Comparison of ENCODE assay signal across 7 cellular contexts in genomic region chr17:7885357-7886226, GRCh38. TPM values are rescaled to one million over a fixed set of nuclear protein-coding genes. Genes with fewer than 3 reads are reported as not detected.
DNase-seq lines count a peak whose midpoint lies in the region; ATAC-seq, FAIRE-seq and TF ChIP-seq lines count a peak whose summit lies in the region.

No MANE protein-coding gene starts in this region.

- peak; percentile 53; the same call in 1 of the 2 replicates for TF ChIP-seq POLR2A in GM12892 (IDR thresholded peaks at IDR 0.05; ENCODE audit: low read depth, low read length)

- H2AFZ ChIP-seq in mammary epithelial cell (ENCODE audit: low read depth, low read length) = peak overlapping the region; percentile 87
- no peak overlapping the region for H2AFZ ChIP-seq in keratinocyte (ENCODE audit: control insufficient read depth, low read length)

- TF ChIP-seq CTCF in mammary epithelial cell (conservative IDR thresholded peaks at IDR 0.05 in 1 of 2, IDR thresholded peaks at IDR 0.05 in 1 of 2; ENCODE audit: extremely low read depth in 1 of 2, insufficient read depth in 1 of 2, low read depth in 1 of 2, low read length in 2 of 2) (no peak), keratinocyte (optimal IDR thresholded peaks at IDR 0.05 in 1 of 3, IDR thresholded peaks at IDR 0.05 in 1 of 3, conservative IDR thresholded peaks at IDR 0.05 in 1 of 3; ENCODE audit: extremely low read depth in 1 of 3, insufficient read depth in 2 of 3, low read length in 3 of 3) (peak in 1 of 3 experiments; percentile 18)

- H3K79me2 ChIP-seq in mammary epithelial cell (ENCODE audit: insufficient read depth, low read length) = peaks cover 40% of the 10 kb centered on the region
- H3K79me2 ChIP-seq in keratinocyte (ENCODE audit: control insufficient read depth, insufficient read depth, low read length) = peaks cover 18% of the 10 kb centered on the region

- H4K20me1 ChIP-seq in mammary epithelial cell (ENCODE audit: insufficient read depth, low read length) = no peaks in the 10 kb centered on the region
- no peaks in the 10 kb centered on the region for H4K20me1 ChIP-seq in keratinocyte (ENCODE audit: control insufficient read depth, extremely low read depth, insufficient read depth, low read length)

- dilution Hi-C loops in mammary epithelial cell (cut with HindIII; ENCODE audit: low sequenced_read_pairs) = no loop called here
- dilution Hi-C loops in keratinocyte (cut with MboI; ENCODE audit: extremely low pct_ligation_motif_present, low sequenced_read_pairs) = no loop called here

- CTCF ChIA-PET in mammary epithelial cell (lab: Charles Lee; ENCODE audit: low non-redundant PET) = interaction anchor here (0.6 kb wide), 2 partner anchors 296 to 589 kb away, joined by 4 to 6 read pairs; no protein-coding TSS in a partner anchor

- no TSS peak for BruUV-seq in mammary epithelial cell (replicated peaks; lab: Mats Ljungman, UMichigan)

- DNase-seq in GM12892 (ENCODE audit: insufficient read length) (peak; percentile 50), T-helper 9 cell (peak; percentile 26), mammary epithelial cell (peak; percentile 16), keratinocyte (ENCODE audit: low read depth, low spot score) (no peak)
- DNase-seq in stimulated activated CD4-positive, alpha-beta T cell treated with anti-CD3 and anti-CD28 coated beads, Interleukin-2, amount 100 ng/mL, for 48 hours = peak; percentile 22 to 27

- ATAC-seq in HG02870 (IDR thresholded peaks at IDR 0.05; ENCODE audit: unreplicated experiment) = no peak

- WGBS in mammary epithelial cell (ENCODE audit: low coverage, missing lambda C conversion rate) = 0% methylated on average over 17 of the region's 65 CpGs

- H3K27me3 ChIP-seq in mammary epithelial cell (ENCODE audit: insufficient read depth, low read length) = no peaks in the 10 kb centered on the region
- no peaks in the 10 kb centered on the region for H3K27me3 ChIP-seq in keratinocyte (ENCODE audit: control insufficient read depth, extremely low read depth, insufficient read depth, low read length)

- H3K9ac ChIP-seq in mammary epithelial cell (ENCODE audit: insufficient read depth, low read length) (peak overlapping the region; percentile 63), keratinocyte (ENCODE audit: control insufficient read depth, extremely low read depth, insufficient read depth, low read length) (peak overlapping the region; percentile 86)

- no peaks in the 10 kb centered on the region for H3K9me1 ChIP-seq in keratinocyte (ENCODE audit: control insufficient read depth, extremely low read depth, insufficient read depth, low read length)

- H3K27ac ChIP-seq in KOPT-K1 (ENCODE audit: low read depth, low read length, poor library complexity, severe bottlenecking) (peak overlapping the region; percentile 93), mammary epithelial cell (ENCODE audit: insufficient read depth, low read depth, low read length) (peak overlapping the region; percentile 68), keratinocyte (ENCODE audit: control insufficient read depth, insufficient read depth, low read length) (peak overlapping the region; percentile 89)

- FAIRE-seq in GM12892 (lab: Jason Lieb, UNC) (peak; percentile 63), keratinocyte (lab: Jason Lieb, UNC) (no peak)

- in situ Hi-C loops in mammary epithelial cell (cut with MboI; ENCODE audit: low sequenced_read_pairs in 2 of 2) = no loop called here

- peaks cover 16% of the 10 kb centered on the region for H3K36me3 ChIP-seq in KOPT-K1 (ENCODE audit: insufficient read depth, low read length)
- peaks cover 8% of the 10 kb centered on the region for H3K36me3 ChIP-seq in mammary epithelial cell (ENCODE audit: insufficient read depth, low read length)
- peaks cover 5 to 19% of the 10 kb centered on the region in 2 experiments for H3K36me3 ChIP-seq in keratinocyte (ENCODE audit: control insufficient read depth in 2 of 2, extremely low read depth in 1 of 2, insufficient read depth in 2 of 2, low read length in 2 of 2)

- peak overlapping the region; percentile 100 for H3K4me2 ChIP-seq in mammary epithelial cell (ENCODE audit: insufficient read depth, low read depth, low read length)
- H3K4me2 ChIP-seq in keratinocyte (ENCODE audit: control insufficient read depth, extremely low read depth, insufficient read depth, low read depth, low read length) = peak overlapping the region; percentile 88

- H3K9me3 ChIP-seq in KOPT-K1 (ENCODE audit: insufficient read depth, low read length, poor library complexity, severe bottlenecking) (no peaks in the 10 kb centered on the region), mammary epithelial cell (replicated peaks; ENCODE audit: insufficient read depth, low read length) (no peaks in the 10 kb centered on the region), keratinocyte (ENCODE audit: control insufficient read depth, low read depth, low read length) (no peaks in the 10 kb centered on the region)

- intact Hi-C loops in mammary epithelial cell (cut with micrococcal nuclease) = loop anchor here (2.0 kb wide), 1 partner anchor 17 kb away; no protein-coding TSS in a partner anchor

- H3K4me1 ChIP-seq in mammary epithelial cell (ENCODE audit: insufficient read depth, low read length) (peaks cover 44% of the 10 kb centered on the region), keratinocyte (ENCODE audit: control insufficient read depth, extremely low read depth, insufficient read depth, low read length) (peaks cover 48% of the 10 kb centered on the region)

- H3K4me3 ChIP-seq in mammary epithelial cell (replicated peaks in 1 of 3; ENCODE audit: insufficient read depth in 1 of 3, low read depth in 2 of 3, low read length in 3 of 3) = peak overlapping the region; percentile 80 to 91 (median 90)
- peak overlapping the region; percentile 61 to 86 (median 76) for H3K4me3 ChIP-seq in keratinocyte (ENCODE audit: control insufficient read depth in 2 of 3, extremely low read depth in 1 of 3, insufficient read depth in 2 of 3, low read depth in 1 of 3, low read length in 3 of 3)

RNA-seq across cellular contexts. Expression of gene CHD3, which starts 3.0 kb away (rescaled TPM):
- 34.9 TPM for polyA plus RNA-seq in GM12892 (2012; ENCODE audit: missing spikeins)
- 10 to 100 TPM; 28.8 to 87.5 TPM for total RNA-seq in mammary epithelial cell
- polyA plus RNA-seq in mammary epithelial cell (22.0 TPM), keratinocyte (27.8 to 30.1 TPM (median 28.1 TPM) in 3 replicates)
- polyA minus RNA-seq in mammary epithelial cell (76.1 TPM), keratinocyte (51.0 to 122 TPM (median 65.2 TPM) in 3 replicates)
- polyA plus RNA-seq in keratinocyte (2011; ENCODE audit: low read depth) = 19.1 TPM
- 21.7 and 36.9 TPM in 2 replicates for polyA plus RNA-seq in keratinocyte (2011; cell fraction: cytosol; rRNA removed)
- 110 and 113 TPM in 2 replicates for polyA plus RNA-seq in keratinocyte (2011; cell fraction: nucleus; rRNA removed)
- polyA plus RNA-seq in keratinocyte (2012; ENCODE audit: low replicate concordance) = 21.0 and 81.2 TPM in 2 replicates
- polyA minus RNA-seq in keratinocyte (2011; cell fraction: cytosol; rRNA and poly(A)+ RNA removed) = 83.5 TPM
- 50.3 and 60.0 TPM in 2 replicates for polyA minus RNA-seq in keratinocyte (2011; cell fraction: nucleus; rRNA and poly(A)+ RNA removed)

RNA-seq across cellular contexts. Expression of gene CYB5D1, which starts 27.8 kb away (rescaled TPM):
- polyA plus RNA-seq in GM12892 (2012; ENCODE audit: missing spikeins) = 4.9 TPM
- 10 to 100 TPM; 14.1 to 15.2 TPM for total RNA-seq in mammary epithelial cell
- polyA plus RNA-seq in mammary epithelial cell = 8.2 TPM
- polyA minus RNA-seq in mammary epithelial cell = 25.7 TPM
- 9.0 to 14.8 TPM (median 12.4 TPM) in 3 replicates for polyA plus RNA-seq in keratinocyte
- 3.5 TPM for polyA plus RNA-seq in keratinocyte (2011; ENCODE audit: low read depth)
- 7.8 and 10.9 TPM in 2 replicates for polyA plus RNA-seq in keratinocyte (2011; cell fraction: cytosol; rRNA removed)
- polyA plus RNA-seq in keratinocyte (2011; cell fraction: nucleus; rRNA removed) = 15.4 and 19.2 TPM in 2 replicates
- polyA plus RNA-seq in keratinocyte (2012; ENCODE audit: low replicate concordance) = 6.5 and 9.8 TPM in 2 replicates
- 6.2 to 12.7 TPM (median 6.7 TPM) in 3 replicates for polyA minus RNA-seq in keratinocyte
- polyA minus RNA-seq in keratinocyte (2011; cell fraction: cytosol; rRNA and poly(A)+ RNA removed) = 9.8 TPM
- polyA minus RNA-seq in keratinocyte (2011; cell fraction: nucleus; rRNA and poly(A)+ RNA removed) = 5.5 and 9.0 TPM in 2 replicates

RNA-seq across cellular contexts. Expression of gene NAA38, which starts 28.2 kb away (rescaled TPM):
- polyA plus RNA-seq in GM12892 (2012; ENCODE audit: missing spikeins) = 76.3 TPM
- 10 to 100 TPM; 28.2 to 81.5 TPM for total RNA-seq in mammary epithelial cell
- polyA plus RNA-seq in mammary epithelial cell (99.4 TPM), keratinocyte (41.0 to 130 TPM (median 70.9 TPM) in 3 replicates)
- polyA minus RNA-seq in mammary epithelial cell (11.0 TPM), keratinocyte (11.5 to 53.1 TPM (median 28.6 TPM) in 3 replicates)
- 31.0 TPM for polyA plus RNA-seq in keratinocyte (2011; ENCODE audit: low read depth)
- 30.0 and 56.4 TPM in 2 replicates for polyA plus RNA-seq in keratinocyte (2011; cell fraction: cytosol; rRNA removed)
- 21.9 and 22.5 TPM in 2 replicates for polyA plus RNA-seq in keratinocyte (2011; cell fraction: nucleus; rRNA removed)
- polyA plus RNA-seq in keratinocyte (2012; ENCODE audit: low replicate concordance) = 51.7 and 115 TPM in 2 replicates
- polyA minus RNA-seq in keratinocyte (2011; cell fraction: cytosol; rRNA and poly(A)+ RNA removed) = 221 TPM
- polyA minus RNA-seq in keratinocyte (2011; cell fraction: nucleus; rRNA and poly(A)+ RNA removed) = 8.3 and 23.7 TPM in 2 replicates

RNA-seq across cellular contexts. Expression of gene RNF227, which starts 30.5 kb away (rescaled TPM):
- 3.8 TPM for polyA plus RNA-seq in GM12892 (2012; ENCODE audit: missing spikeins)
- 1 to 10 TPM; 5.2 to 6.4 TPM for total RNA-seq in mammary epithelial cell
- 5.3 TPM for polyA plus RNA-seq in mammary epithelial cell
- 4.2 TPM for polyA minus RNA-seq in mammary epithelial cell
- 3.4 to 5.7 TPM (median 3.6 TPM) in 3 replicates for polyA plus RNA-seq in keratinocyte
- 4.3 TPM for polyA plus RNA-seq in keratinocyte (2011; ENCODE audit: low read depth)
- 3.4 TPM in 2 replicates for polyA plus RNA-seq in keratinocyte (2011; cell fraction: cytosol; rRNA removed)
- 6.7 and 7.2 TPM in 2 replicates for polyA plus RNA-seq in keratinocyte (2011; cell fraction: nucleus; rRNA removed)
- polyA plus RNA-seq in keratinocyte (2012; ENCODE audit: low replicate concordance) = 1.6 and 15.6 TPM in 2 replicates
- 1.3 to 2.1 TPM in 2 of 3 replicates, not detected in the other for polyA minus RNA-seq in keratinocyte
- polyA minus RNA-seq in keratinocyte (2011; cell fraction: cytosol; rRNA and poly(A)+ RNA removed) = 2.5 TPM
- 1.5 and 2.9 TPM in 2 replicates for polyA minus RNA-seq in keratinocyte (2011; cell fraction: nucleus; rRNA and poly(A)+ RNA removed)

RNA-seq across cellular contexts. Expression of gene TMEM88, which starts 30.7 kb away (rescaled TPM):
- polyA plus RNA-seq in GM12892 (2012; ENCODE audit: missing spikeins) = 0.76 TPM
- total RNA-seq in mammary epithelial cell = 1 to 10 TPM in 1 of 2 donors, under 1 TPM in 1; 0.17 to 2.3 TPM
- polyA plus RNA-seq in mammary epithelial cell (0.15 TPM), keratinocyte (0.14 to 0.45 TPM (median 0.24 TPM) in 3 replicates)
- polyA minus RNA-seq in mammary epithelial cell (not detected), keratinocyte (not detected in 3 replicates)
- polyA plus RNA-seq in keratinocyte (2011; ENCODE audit: low read depth) = not detected
- 0.09 and 0.16 TPM in 2 replicates for polyA plus RNA-seq in keratinocyte (2011; cell fraction: cytosol; rRNA removed)
- 2.1 and 3.6 TPM in 2 replicates for polyA plus RNA-seq in keratinocyte (2011; cell fraction: nucleus; rRNA removed)
- polyA plus RNA-seq in keratinocyte (2012; ENCODE audit: low replicate concordance) = 0.36 and 1.5 TPM in 2 replicates
- polyA minus RNA-seq in keratinocyte (2011; cell fraction: cytosol; rRNA and poly(A)+ RNA removed) = not detected
- polyA minus RNA-seq in keratinocyte (2011; cell fraction: nucleus; rRNA and poly(A)+ RNA removed) = 2.6 TPM in 1 of 2 replicates, not detected in the other
